In the genomic region with DNA sequence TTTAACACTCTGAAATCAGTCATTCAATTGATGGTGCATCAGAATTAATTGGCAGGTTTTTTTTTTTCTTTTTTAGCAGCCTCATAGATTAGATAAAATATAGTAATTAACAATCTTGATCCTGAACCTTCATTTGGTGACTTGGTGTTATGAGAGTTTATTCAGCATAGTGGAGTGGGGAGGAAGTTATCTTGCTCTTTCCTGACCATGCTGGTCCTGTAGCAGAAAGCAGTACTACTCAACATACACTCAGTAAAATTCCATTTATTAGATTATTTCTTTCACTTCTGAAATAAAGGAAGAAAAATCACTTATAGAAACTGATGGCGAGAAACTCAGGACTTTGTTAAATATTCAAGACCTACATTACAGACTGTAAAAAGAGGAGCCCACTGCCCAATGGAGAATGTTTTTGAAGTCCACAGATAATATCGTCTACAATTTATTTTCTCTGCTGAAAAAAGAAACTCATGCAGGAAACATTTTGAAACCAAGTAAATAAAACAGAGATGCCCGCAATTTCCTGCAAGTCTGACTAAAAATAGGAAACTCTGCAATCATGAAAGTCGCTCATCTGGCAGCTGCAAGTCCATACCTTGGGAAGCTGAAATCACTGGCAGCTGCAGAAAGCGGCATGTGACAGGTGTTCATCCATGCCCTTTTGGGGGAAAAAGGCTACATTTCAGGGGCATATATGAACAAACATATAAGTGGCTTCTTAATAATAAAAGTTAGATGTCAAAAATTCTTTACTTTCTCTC, we compare ENCODE assay signal across 15 cellular contexts.
DNase-seq lines count a peak whose midpoint lies in the region; ATAC-seq and TF ChIP-seq lines count a peak whose summit lies in the region.
"Had no signal": no experiment of that assay in that cellular context is flagged by ENCODE, and none has a peak within 500 bp of the region (broad histone marks: within the 10 kb centered on the region; RNA-seq: fewer than 3 reads in every experiment).

No MANE protein-coding gene starts in this region.

- peak overlapping the region; percentile 8 to 50 (median 32); a peak in 12 of 20 replicates for H3K4me3 ChIP-seq in BLaER1 treated with 17β-estradiol and CSF1 and Interleukin-3, amounts not matched to agents 10 nM and 100 nM
- H3K4me3 ChIP-seq in epithelial cell of esophagus (ENCODE audit: low read length) = no peak overlapping the region
- H3K4me3 ChIP-seq: cardiac muscle cell had no signal

- no peak for TF ChIP-seq CTCF in epithelial cell of esophagus (IDR thresholded peaks at IDR 0.05; ENCODE audit: insufficient read depth, low read depth, low read length, missing control alignments)

- peaks cover 52 to 73% (median 64%) of the 10 kb centered on the region in 10 experiments for H3K4me1 ChIP-seq in BLaER1 treated with 17β-estradiol and CSF1 and Interleukin-3, amounts not matched to agents 10 nM and 100 nM

- peak overlapping the region; percentile 37 to 99 (median 90); a peak in 21 of 22 replicates for H3K27ac ChIP-seq in BLaER1 treated with 17β-estradiol and CSF1 and Interleukin-3, amounts not matched to agents 10 nM and 100 nM
- H3K27ac ChIP-seq: cardiac muscle cell had no signal

- H3K36me3 ChIP-seq in BLaER1 treated with 17β-estradiol and CSF1 and Interleukin-3, amounts not matched to agents 10 nM and 100 nM = 0 out of 22 replicates have a peak, but pooled peaks cover 0 to 4% (median 0%) of the 10 kb centered on the region in 11 experiments
- H3K36me3 ChIP-seq: cardiac muscle cell had no signal

- peak; percentile 49 for ATAC-seq in GM19452 (IDR thresholded peaks at IDR 0.05; ENCODE audit: unreplicated experiment)
- no peak for ATAC-seq in sciatic nerve
- ATAC-seq in HG02973 (IDR thresholded peaks at IDR 0.05; ENCODE audit: unreplicated experiment) = no peak
- ATAC-seq: left cardiac atrium had no signal

- peaks cover 13 to 45% (median 26%) of the 10 kb centered on the region in 11 experiments; a peak in 19 of 22 replicates for H3K9me3 ChIP-seq in BLaER1 treated with 17β-estradiol and CSF1 and Interleukin-3, amounts not matched to agents 10 nM and 100 nM (replicated peaks in 1 of 11)

- no peaks in the 10 kb centered on the region for H3K27me3 ChIP-seq in BLaER1 treated with 17β-estradiol and CSF1 and Interleukin-3, amounts not matched to agents 10 nM and 100 nM
- H3K27me3 ChIP-seq: cardiac muscle cell had no signal

- DNase-seq in NOMO-1 treated with DMSO at 0.1 percent for 48 hours (lab: John Stamatoyannopoulos, UW; ENCODE audit: unreplicated experiment) (peak; percentile 30), epithelial cell of esophagus (ENCODE audit: low read depth) (peak; percentile 50), sciatic nerve (ENCODE audit: low spot score) (no peak), NCI-H1436 treated with DMSO at 0.1 percent for 48 hours (lab: John Stamatoyannopoulos, UW) (no peak)
- DNase-seq in stimulated activated naive CD4-positive, alpha-beta T cell (lab: John Stamatoyannopoulos, UW) = no peak
- DNase-seq: COR-L47; left cardiac atrium; NCI-H524 treated with DMSO at 0.1 percent for 48 hours; occipital lobe; stimulated activated CD4-positive, alpha-beta T cell treated with anti-CD3 and anti-CD28 coated beads, Interleukin-4, amount 100 ng/mL, for 4 hours; SW 1271 had no signal

- H3K4me2 ChIP-seq in BLaER1 treated with 17β-estradiol and CSF1 and Interleukin-3, amounts not matched to agents 10 nM and 100 nM = peak overlapping the region; percentile 66 to 88 (median 80)

- no peaks in the 10 kb centered on the region for H4K20me1 ChIP-seq in BLaER1 treated with 17β-estradiol and CSF1 and Interleukin-3, amounts not matched to agents 10 nM and 100 nM

- intact Hi-C loops in sciatic nerve (cut with DNase I) = no loop called here

- H3K9ac ChIP-seq in BLaER1 treated with 17β-estradiol and CSF1 and Interleukin-3, amounts not matched to agents 10 nM and 100 nM = peak overlapping the region; percentile 3 to 85 (median 72); a peak in 21 of 22 replicates

Comparison
In these comparisons a context has a peak if more than half of its experiments do, and no peak if none do; other contexts are left out.
1. DNase-seq: peak in NOMO-1 treated with DMSO at 0.1 percent for 48 hours (single experiment) and epithelial cell of esophagus (single experiment); none in sciatic nerve (single experiment), stimulated activated naive CD4-positive, alpha-beta T cell (0 of 6) and NCI-H1436 treated with DMSO at 0.1 percent for 48 hours (single experiment).